Comparison of ENCODE assay signal across 12 cellular contexts in the genomic region with DNA sequence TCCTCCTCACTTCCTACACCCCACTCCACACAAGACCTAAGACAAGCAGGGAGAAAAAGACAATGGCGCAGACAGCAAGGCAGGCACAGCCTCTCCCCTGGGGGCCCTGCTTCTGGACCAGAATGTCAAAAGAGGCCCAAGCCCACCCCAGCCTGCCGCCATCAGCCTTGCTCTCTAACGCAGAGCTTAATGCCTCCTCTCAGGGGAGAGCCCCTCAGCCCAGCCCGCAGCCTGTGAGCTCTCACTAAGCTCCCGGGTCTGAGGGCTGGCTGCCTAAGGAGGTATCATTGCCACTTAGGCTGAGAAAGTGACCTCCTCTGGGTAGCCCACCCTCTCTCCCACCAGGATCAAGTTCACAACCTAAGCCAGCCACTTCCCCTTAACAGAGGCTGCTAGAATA. TPM values are rescaled to one million over a fixed set of nuclear protein-coding genes. Genes with fewer than 3 reads are reported as not detected.
DNase-seq lines count a peak whose midpoint lies in the region; ATAC-seq and TF ChIP-seq lines count a peak whose summit lies in the region.
"Had no signal": no experiment of that assay in that cellular context is flagged by ENCODE, and none has a peak within 500 bp of the region (broad histone marks: within the 10 kb centered on the region; RNA-seq: fewer than 3 reads in every experiment).

No MANE protein-coding gene starts in this region.

- no peak overlapping the region for H2AFZ ChIP-seq in neuronal stem cell (ENCODE audit: low read length)

- no peak overlapping the region for H3K4ac ChIP-seq in neuronal stem cell (ENCODE audit: low read length)

- H3K4me1 ChIP-seq in neuronal stem cell (ENCODE audit: control insufficient read depth in 2 of 2, insufficient read depth in 1 of 2, low read depth in 1 of 2, low read length in 2 of 2) (peaks cover 6 to 7% of the 10 kb centered on the region in 2 donors), prostate gland (replicated peaks) (no peaks in the 10 kb centered on the region)

- H3K27ac Mint-ChIP-seq in glutamatergic neuron (ENCODE audit: unreplicated experiment) = no peak overlapping the region
- H3K27ac Mint-ChIP-seq: CD4-positive, CD25-positive, alpha-beta regulatory T cell had no signal

- no peak overlapping the region for H4K91ac ChIP-seq in neuronal stem cell (ENCODE audit: low read depth, low read length, poor library complexity)

- H3K4me3 ChIP-seq in neuronal stem cell (ENCODE audit: low read length in 2 of 2) (peak overlapping the region in 1 of 2 donors; percentile 53), prostate gland (no peak overlapping the region)
- H3K4me3 ChIP-seq: BLaER1 treated with 17β-estradiol and CSF1 and Interleukin-3, amounts not matched to agents 10 nM and 100 nM; GM12878 had no signal

- H3K36me3 Mint-ChIP-seq in glutamatergic neuron (ENCODE audit: unreplicated experiment) = no peaks in the 10 kb centered on the region
- H3K36me3 Mint-ChIP-seq: CD4-positive, CD25-positive, alpha-beta regulatory T cell had no signal

- H3K9me3 ChIP-seq in KOPT-K1 (ENCODE audit: insufficient read depth, low read length, poor library complexity, severe bottlenecking) = no peaks in the 10 kb centered on the region
- no peaks in the 10 kb centered on the region for H3K9me3 ChIP-seq in neuronal stem cell (replicated peaks in 1 of 2; ENCODE audit: control insufficient read depth in 2 of 2, insufficient read depth in 1 of 2, low read depth in 1 of 2, low read length in 2 of 2)
- no peaks in the 10 kb centered on the region for H3K9me3 ChIP-seq in prostate gland
- H3K9me3 ChIP-seq: BLaER1 treated with 17β-estradiol and CSF1 and Interleukin-3, amounts not matched to agents 10 nM and 100 nM had no signal

- H3K36me3 ChIP-seq in KOPT-K1 (ENCODE audit: insufficient read depth, low read length) (peaks cover 44% of the 10 kb centered on the region), neuronal stem cell (replicated peaks in 1 of 2; ENCODE audit: control insufficient read depth in 2 of 2, insufficient read depth in 2 of 2, low read length in 2 of 2) (no peaks in the 10 kb centered on the region), prostate gland (no peaks in the 10 kb centered on the region)
- H3K36me3 ChIP-seq: BLaER1 treated with 17β-estradiol and CSF1 and Interleukin-3, amounts not matched to agents 10 nM and 100 nM had no signal

- peak overlapping the region; percentile 49 for H2AK5ac ChIP-seq in neuronal stem cell (ENCODE audit: low read depth, low read length)

- no CpG with 5 or more reads among the region's 5 CpGs for WGBS in neuronal stem cell (ENCODE audit: extremely low coverage in 2 of 2, insufficient read length in 2 of 2, insufficient replicate concordance in 1 of 2), 2 donors
- 68% methylated on average over 5 of the region's 5 CpGs for WGBS in prostate gland

- no peak overlapping the region for H3K9ac ChIP-seq in neuronal stem cell (ENCODE audit: low read depth, low read length, poor library complexity)
- H3K9ac ChIP-seq: BLaER1 treated with 17β-estradiol and CSF1 and Interleukin-3, amounts not matched to agents 10 nM and 100 nM had no signal

- peak overlapping the region; percentile 44 for H3K23ac ChIP-seq in neuronal stem cell (ENCODE audit: low read depth, low read length, poor library complexity)

- DNase-seq in D341Med (ENCODE audit: low spot score) (peak; percentile 53), glutamatergic neuron (peak; percentile 58), neuronal stem cell (ENCODE audit: low spot score) (no peak), prostate gland (ENCODE audit: low spot score) (no peak), T-helper 1 cell (no peak)
- DNase-seq: 8988T; CD4-positive, CD25-positive, alpha-beta regulatory T cell; IMR-90 had no signal

- H3K4me1 Mint-ChIP-seq in glutamatergic neuron (ENCODE audit: low read depth, unreplicated experiment) = peaks cover 38% of the 10 kb centered on the region

- TF ChIP-seq CTCF in glutamatergic neuron (IDR thresholded peaks at IDR 0.05; ENCODE audit: partially characterized antibody, unreplicated experiment) = no peak
- no peak for TF ChIP-seq CTCF in prostate gland (IDR thresholded peaks at IDR 0.05)

- H3K27me3 Mint-ChIP-seq in glutamatergic neuron (ENCODE audit: unreplicated experiment) = peaks cover 9% of the 10 kb centered on the region

- no peaks in the 10 kb centered on the region for H3K79me1 ChIP-seq in neuronal stem cell (ENCODE audit: low read depth, low read length)

- H4K8ac ChIP-seq in neuronal stem cell (ENCODE audit: low read depth, low read length) = no peak overlapping the region

- no peak overlapping the region for H3K4me3 Mint-ChIP-seq in glutamatergic neuron (ENCODE audit: unreplicated experiment)
- H3K4me3 Mint-ChIP-seq: CD4-positive, CD25-positive, alpha-beta regulatory T cell had no signal

- no peak overlapping the region for H2BK5ac ChIP-seq in neuronal stem cell (ENCODE audit: low read length)

- peaks cover 9% of the 10 kb centered on the region for H3K9me3 Mint-ChIP-seq in glutamatergic neuron (ENCODE audit: unreplicated experiment)

- no peak overlapping the region for H2BK15ac ChIP-seq in neuronal stem cell (ENCODE audit: low read length)

- H3K27ac ChIP-seq in KOPT-K1 (ENCODE audit: low read depth, low read length, poor library complexity, severe bottlenecking) = peak overlapping the region; percentile 60
- H3K27ac ChIP-seq in neuronal stem cell (replicated peaks; ENCODE audit: low read length) = no peak overlapping the region
- H3K27ac ChIP-seq in prostate gland = no peak overlapping the region
- H3K27ac ChIP-seq: BLaER1 treated with 17β-estradiol and CSF1 and Interleukin-3, amounts not matched to agents 10 nM and 100 nM had no signal

- intact Hi-C loops in prostate gland (cut with DNase I) = no loop called here

- ATAC-seq in HG03442 (IDR thresholded peaks at IDR 0.05; ENCODE audit: unreplicated experiment) = no peak
- ATAC-seq: GM12878 had no signal

- no peak overlapping the region for H3K14ac ChIP-seq in neuronal stem cell (ENCODE audit: low read length)

- TF ChIP-seq POLR2A in prostate gland (IDR thresholded peaks at IDR 0.05) = no peak

- no peak overlapping the region for H2BK12ac ChIP-seq in neuronal stem cell (ENCODE audit: low read length)

- H2BK120ac ChIP-seq in neuronal stem cell (ENCODE audit: low read depth, low read length) = no peak overlapping the region

- H3K27me3 ChIP-seq in neuronal stem cell (ENCODE audit: control insufficient read depth in 3 of 3, insufficient read depth in 3 of 3, low read depth in 1 of 3, low read length in 3 of 3) (peaks cover 0 to 5% (median 1%) of the 10 kb centered on the region in 3 experiments), prostate gland (replicated peaks; ENCODE audit: insufficient read depth) (no peaks in the 10 kb centered on the region)

- H3K18ac ChIP-seq in neuronal stem cell (ENCODE audit: low read length) = peak overlapping the region; percentile 42

- no peak overlapping the region for H3K4me2 ChIP-seq in neuronal stem cell (ENCODE audit: insufficient read depth, low read length, poor library complexity, severe bottlenecking)
- H3K4me2 ChIP-seq: BLaER1 treated with 17β-estradiol and CSF1 and Interleukin-3, amounts not matched to agents 10 nM and 100 nM had no signal

RNA-seq across cellular contexts. Expression of a gene that starts 16.7 kb away (rescaled TPM):
- total RNA-seq in glutamatergic neuron (ENCODE audit: unreplicated experiment) (11.3 TPM), prostate gland (under 1 TPM; 0.59 to 0.91 TPM)
- 0.35 TPM for polyA plus RNA-seq in neuronal stem cell (2013, experiment 1 of 2)
- polyA plus RNA-seq in neuronal stem cell (2013, experiment 2 of 2) = 0.40 TPM
- polyA plus RNA-seq: CD4-positive, CD25-positive, alpha-beta regulatory T cell had no signal

Comparison
In these comparisons a context has a peak if more than half of its experiments do, and no peak if none do; other contexts are left out.
1. DNase-seq: peak in D341Med (single experiment) and glutamatergic neuron (single experiment); none in neuronal stem cell (single experiment), prostate gland (single experiment) and T-helper 1 cell (0 of 5).